9 cellular contexts compared by ENCODE assay signal in genomic region chr15:71448688-71449114, GRCh38.
DNase-seq lines count a peak whose midpoint lies in the region; TF ChIP-seq lines count a peak whose summit lies in the region.
"Had no signal": no experiment of that assay in that cellular context is flagged by ENCODE, and none has a peak within 500 bp of the region (broad histone marks: within the 10 kb centered on the region; RNA-seq: fewer than 3 reads in every experiment).

No MANE protein-coding gene starts in this region.

- TF ChIP-seq CTCF in SK-N-SH (IDR thresholded peaks at IDR 0.05) (peak; percentile 91), fibroblast of pulmonary artery (IDR thresholded peaks at IDR 0.05; ENCODE audit: low read length, missing control alignments) (peak; percentile 95), ovary (IDR thresholded peaks at IDR 0.05) (peak; percentile 27 to 83 (median 68))

- H3K79me2 ChIP-seq in SK-N-SH (ENCODE audit: insufficient read depth), result no peaks in the 10 kb centered on the region

- POLR2A ChIA-PET in SK-N-SH (lab: Yijun Ruan, JAX), result no interaction called here
- POLR2A ChIA-PET in CD4-positive, alpha-beta memory T cell (lab: Charles Lee; ENCODE audit: partially characterized antibody), result no interaction called here

- CTCF ChIA-PET in SK-N-SH (lab: Yijun Ruan, JAX), result interaction anchor here (1.0 to 3.5 kb wide), 9 partner anchors 10 to 295 kb away, joined by 4 to 20 read pairs (median 9); no protein-coding TSS in a partner anchor
- CTCF ChIA-PET in CD4-positive, alpha-beta memory T cell (lab: Charles Lee; ENCODE audit: partially characterized antibody), result no interaction called here

- H3K27ac ChIP-seq in SK-N-SH (ENCODE audit: low read depth in 2 of 2, low read length in 1 of 2), result no peak overlapping the region; a peak in 1 of 4 replicates
- H3K27ac ChIP-seq in ovary, result no peak overlapping the region
- H3K27ac ChIP-seq in CD4-positive, alpha-beta memory T cell (ENCODE audit: low read depth, low read length), result no peak overlapping the region
- H3K27ac ChIP-seq: neutrophil had no signal

- H3K4me1 Mint-ChIP-seq in CD4-positive, alpha-beta memory T cell, result no peaks in the 10 kb centered on the region
- H3K4me1 Mint-ChIP-seq in immature natural killer cell, result no peaks in the 10 kb centered on the region

- no CpG with 5 or more reads among the region's 2 CpGs for WGBS in SK-N-SH (ENCODE audit: low lambda C conversion rate)
- 67 to 82% (median 74%) methylated on average over 2 of the region's 2 CpGs for WGBS in ovary, 3 donors

- H3K9me3 Mint-ChIP-seq in CD4-positive, alpha-beta memory T cell, result no peaks in the 10 kb centered on the region
- no peaks in the 10 kb centered on the region for H3K9me3 Mint-ChIP-seq in immature natural killer cell

- H3K27me3 ChIP-seq in SK-N-SH (ENCODE audit: insufficient read depth), result no peaks in the 10 kb centered on the region
- no peaks in the 10 kb centered on the region for H3K27me3 ChIP-seq in ovary
- H3K27me3 ChIP-seq in CD4-positive, alpha-beta memory T cell (ENCODE audit: insufficient read depth, low read length), result no peaks in the 10 kb centered on the region

- TF ChIP-seq RAD21 in SK-N-SH (IDR thresholded peaks at IDR 0.05; ENCODE audit: low read length), result peak; percentile 91

- H3K4me3 ChIP-seq in SK-N-SH (ENCODE audit: low read depth in 2 of 2, low read length in 1 of 2), result no peak overlapping the region; a peak in 1 of 4 replicates
- no peak overlapping the region for H3K4me3 ChIP-seq in fibroblast of pulmonary artery (replicated peaks; ENCODE audit: low read depth, low read length)
- H3K4me3 ChIP-seq in ovary, result no peak overlapping the region
- H3K4me3 ChIP-seq in CD4-positive, alpha-beta memory T cell (ENCODE audit: low read length in 2 of 2), result no peak overlapping the region

- peaks cover 16% of the 10 kb centered on the region for H3F3A ChIP-seq in SK-N-SH (replicated peaks; ENCODE audit: insufficient read depth)

- no peaks in the 10 kb centered on the region for H3K9me2 ChIP-seq in SK-N-SH

- TF ChIP-seq EP300 in SK-N-SH (IDR thresholded peaks at IDR 0.05; ENCODE audit: borderline replicate concordance in 1 of 2, low read depth in 1 of 2, low read length in 1 of 2) (no peak), ovary (IDR thresholded peaks at IDR 0.05) (no peak)

- peaks cover 5 to 8% of the 10 kb centered on the region in 2 donors for H3K27me3 Mint-ChIP-seq in CD4-positive, alpha-beta memory T cell
- peaks cover 0 to 8% (median 0%) of the 10 kb centered on the region in 3 donors for H3K27me3 Mint-ChIP-seq in immature natural killer cell (ENCODE audit: low read depth in 3 of 3)

- no peak overlapping the region for H3K4me3 Mint-ChIP-seq in CD4-positive, alpha-beta memory T cell
- no peak overlapping the region for H3K4me3 Mint-ChIP-seq in immature natural killer cell

- H2AFZ ChIP-seq in SK-N-SH (ENCODE audit: low read depth), result no peak overlapping the region

- no peak overlapping the region for H3K9ac ChIP-seq in SK-N-SH

- no peak for TF ChIP-seq POLR2A in ovary (IDR thresholded peaks at IDR 0.05)

- intact Hi-C loops in ovary (cut with DNase I), result loop anchor here in 2 of 4 donors (5.0 to 10.0 kb wide), 2 partner anchors 204 to 334 kb away; partner anchors contain the start of gene THSD4 (in 1 of the 2)
- intact Hi-C loops in CD4-positive, alpha-beta memory T cell (cut with micrococcal nuclease), result loop anchor here (1.0 kb wide), 1 partner anchor 282 kb away; no protein-coding TSS in a partner anchor

- H3K9me3 ChIP-seq in SK-N-SH, result no peaks in the 10 kb centered on the region
- H3K9me3 ChIP-seq in ovary, result no peaks in the 10 kb centered on the region
- no peaks in the 10 kb centered on the region for H3K9me3 ChIP-seq in CD4-positive, alpha-beta memory T cell (ENCODE audit: control insufficient read depth in 1 of 2, low read length in 2 of 2)
- H3K9me3 ChIP-seq: neutrophil had no signal

- no peak overlapping the region for H3K27ac Mint-ChIP-seq in CD4-positive, alpha-beta memory T cell
- H3K27ac Mint-ChIP-seq in immature natural killer cell, result no peak overlapping the region

- DNase-seq in Daoy (ENCODE audit: low read depth) (peak; percentile 57), M059J (ENCODE audit: low read depth) (peak; percentile 69), SK-N-SH (peak; percentile 47), fibroblast of pulmonary artery (ENCODE audit: low read depth) (peak; percentile 83), ovary (peak in 2 of 5 donors; percentile 16 to 48), 8988T (no peak), immature natural killer cell (no peak)
- no peak for DNase-seq in CD4-positive, alpha-beta memory T cell

- no peaks in the 10 kb centered on the region for H4K20me1 ChIP-seq in SK-N-SH (ENCODE audit: insufficient read depth)

- H3K4me1 ChIP-seq in SK-N-SH (ENCODE audit: control insufficient read depth in 1 of 2, insufficient read depth in 2 of 2, low read depth in 1 of 2, low read length in 1 of 2) (peaks cover 0 to 27% of the 10 kb centered on the region in 2 experiments; a peak in 3 of 4 replicates), ovary (ENCODE audit: insufficient read depth) (no peaks in the 10 kb centered on the region)
- no peaks in the 10 kb centered on the region for H3K4me1 ChIP-seq in CD4-positive, alpha-beta memory T cell (ENCODE audit: insufficient read depth, low read length)

- H3K4me2 ChIP-seq in SK-N-SH, result no peak overlapping the region

- H3K36me3 Mint-ChIP-seq in CD4-positive, alpha-beta memory T cell, result no peaks in the 10 kb centered on the region
- no peaks in the 10 kb centered on the region for H3K36me3 Mint-ChIP-seq in immature natural killer cell

- H3K36me3 ChIP-seq in SK-N-SH (replicated peaks in 1 of 2; ENCODE audit: control insufficient read depth in 1 of 2, insufficient read depth in 2 of 2, low read length in 1 of 2) (no peaks in the 10 kb centered on the region), ovary (no peaks in the 10 kb centered on the region)
- no peaks in the 10 kb centered on the region for H3K36me3 ChIP-seq in CD4-positive, alpha-beta memory T cell (ENCODE audit: insufficient read depth, low read length)
- H3K36me3 ChIP-seq: neutrophil had no signal

TF ChIP-seq in SK-N-SH, 30 proteins besides CTCF, POLR2A, EP300 and RAD21:
- no peak for TF ChIP-seq GABPA (IDR thresholded peaks at IDR 0.05; ENCODE audit: low read depth)
- TF ChIP-seq SMC3 (IDR thresholded peaks at IDR 0.05; ENCODE audit: low read depth, low read length), result peak; percentile 83

Comparison
In these comparisons a context has a peak if more than half of its experiments do, and no peak if none do; other contexts are left out.
1. DNase-seq: peak in Daoy (single experiment), M059J (single experiment), SK-N-SH (single experiment) and fibroblast of pulmonary artery (single experiment); none in 8988T (single experiment), CD4-positive, alpha-beta memory T cell (0 of 5) and immature natural killer cell (0 of 3).
2. Peak in every context shown above with its lines, with median percentiles within 50 percentile points of each other: CTCF ChIP-seq.